26 cellular contexts compared by ENCODE assay signal in the genomic region with DNA sequence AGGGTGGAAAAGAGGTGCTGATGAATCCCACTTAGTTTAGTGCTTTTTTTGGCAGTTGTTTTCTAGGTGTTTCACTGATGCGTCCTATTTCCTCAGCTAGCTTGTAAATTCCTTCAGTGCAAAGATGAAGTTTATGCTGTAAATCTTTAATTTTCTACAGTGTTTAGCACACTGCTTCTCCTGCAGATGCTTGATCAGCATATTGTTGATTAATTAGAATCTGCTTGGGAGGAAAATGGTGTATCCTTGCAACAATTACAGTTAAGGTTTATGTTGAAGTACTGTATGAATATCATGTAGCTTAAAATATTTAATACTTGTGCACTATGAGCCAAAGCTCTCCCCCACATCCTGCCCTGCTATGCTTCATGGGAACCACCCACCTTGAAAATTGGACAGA. TPM values are rescaled to one million over a fixed set of nuclear protein-coding genes. Genes with fewer than 3 reads are reported as not detected.
DNase-seq lines count a peak whose midpoint lies in the region; ATAC-seq, FAIRE-seq and TF ChIP-seq lines count a peak whose summit lies in the region.
"Had no signal": no experiment of that assay in that cellular context is flagged by ENCODE, and none has a peak within 500 bp of the region (broad histone marks: within the 10 kb centered on the region; RNA-seq: fewer than 3 reads in every experiment).

No MANE protein-coding gene starts in this region.

- H3K36me3 Mint-ChIP-seq in mesothelial cell of epicardium, result no peaks in the 10 kb centered on the region
- H3K36me3 Mint-ChIP-seq: CD14-positive monocyte; CD4-positive, alpha-beta memory T cell; CD4-positive, CD25-positive, alpha-beta regulatory T cell; CD8-positive, alpha-beta memory T cell had no signal

- H3K4me3 ChIP-seq in A549 (no peak overlapping the region), K562 (no peak overlapping the region), GM23248 (no peak overlapping the region), MG63 (no peak overlapping the region)
- H3K4me3 ChIP-seq: BLaER1, GM12878 had no signal

- H3K79me2 ChIP-seq in K562 (ENCODE audit: control insufficient read depth, insufficient read depth, low read length) (no peaks in the 10 kb centered on the region), GM23248 (ENCODE audit: insufficient read depth) (no peaks in the 10 kb centered on the region)

- no peak for TF ChIP-seq RAD21 in A549 (conservative IDR thresholded peaks at IDR 0.05 in 1 of 2, IDR thresholded peaks at IDR 0.05 in 1 of 2)
- TF ChIP-seq RAD21 in K562 (CRISPR knock-in tag; conservative IDR thresholded peaks at IDR 0.05 in 1 of 2, IDR thresholded peaks at IDR 0.05 in 1 of 2), result no peak

- in situ Hi-C loops in K562 (cut with MboI), result no loop called here
- in situ Hi-C loops in GM23248 (cut with MboI), result no loop called here

- H3K27ac ChIP-seq in A549 (no peak overlapping the region), K562 (ENCODE audit: extremely low read depth, low read depth, low read length) (peak overlapping the region; percentile 37; the same call in 1 of the 3 replicates), GM23248 (no peak overlapping the region)
- H3K27ac ChIP-seq: BLaER1 had no signal

- H3K9ac ChIP-seq in K562 (ENCODE audit: insufficient read depth in 1 of 2, low read depth in 2 of 2, low read length in 2 of 2) (no peak overlapping the region), GM23248 (no peak overlapping the region)
- H3K9ac ChIP-seq: BLaER1 had no signal

- H3K4me2 ChIP-seq in A549 (no peak overlapping the region), K562 (ENCODE audit: insufficient read depth, low read length) (peak overlapping the region; percentile 29; the same call in 1 of the 2 replicates), GM23248 (ENCODE audit: unreplicated experiment) (no peak overlapping the region)
- H3K4me2 ChIP-seq: BLaER1 had no signal

- peaks cover 6% of the 10 kb centered on the region; the same call in 1 of the 2 replicates for H3F3A ChIP-seq in GM23248 (ENCODE audit: insufficient read depth)

- intact Hi-C loops in K562 (cut with micrococcal nuclease), result loop anchor here (5.0 kb wide), 1 partner anchor 201 kb away; no protein-coding TSS in a partner anchor

- H3K4me3 Mint-ChIP-seq in mesothelial cell of epicardium, result peak overlapping the region; percentile 13
- H3K4me3 Mint-ChIP-seq: CD14-positive monocyte; CD4-positive, alpha-beta memory T cell; CD4-positive, CD25-positive, alpha-beta regulatory T cell; CD8-positive, alpha-beta memory T cell had no signal

- H3K9me2 ChIP-seq in GM23248 (ENCODE audit: insufficient read depth), result no peaks in the 10 kb centered on the region

- H3K4me1 ChIP-seq in A549 (no peaks in the 10 kb centered on the region), K562 (replicated peaks in 1 of 2; ENCODE audit: control insufficient read depth in 2 of 2, insufficient read depth in 2 of 2, low read length in 2 of 2) (peaks cover 4 to 38% of the 10 kb centered on the region in 2 experiments; a peak in 4 of 5 replicates), GM23248 (ENCODE audit: insufficient read depth) (peaks cover 10% of the 10 kb centered on the region; the same call in 1 of the 2 replicates)
- H3K4me1 ChIP-seq: BE2C, BLaER1 had no signal

- no peaks in the 10 kb centered on the region for H3K9me3 ChIP-seq in A549
- H3K9me3 ChIP-seq in K562 (replicated peaks; ENCODE audit: control insufficient read depth, insufficient read depth, low read depth, low read length), result no peaks in the 10 kb centered on the region
- H3K9me3 ChIP-seq in GM23248 (ENCODE audit: low read depth), result no peaks in the 10 kb centered on the region
- no peaks in the 10 kb centered on the region for H3K9me3 ChIP-seq in MG63
- H3K9me3 ChIP-seq: BE2C, BLaER1 had no signal

- WGBS in A549 (ENCODE audit: missing lambda C conversion rate), result 80% methylated on average over 1 of the region's 1 CpG
- WGBS in K562 (ENCODE audit: insufficient coverage, low coverage, missing lambda C conversion rate), result 42% methylated on average over 1 of the region's 1 CpG
- 87 to 95% methylated on average over 1 of the region's 1 CpG for WGBS in GM23248 (ENCODE audit: low coverage in 1 of 2, low lambda C conversion rate in 2 of 2, missing lambda C conversion rate in 2 of 2), 2 experiments

- peaks cover 41% of the 10 kb centered on the region for H3K4me1 Mint-ChIP-seq in mesothelial cell of epicardium
- H3K4me1 Mint-ChIP-seq: CD14-positive monocyte; CD4-positive, CD25-positive, alpha-beta regulatory T cell; CD8-positive, alpha-beta memory T cell had no signal

- H3K27me3 ChIP-seq in K562 (ENCODE audit: control insufficient read depth in 2 of 2, insufficient read depth in 2 of 2, low read length in 2 of 2) (no peaks in the 10 kb centered on the region), GM23248 (replicated peaks; ENCODE audit: insufficient read depth) (no peaks in the 10 kb centered on the region), MG63 (no peaks in the 10 kb centered on the region)
- H3K27me3 ChIP-seq: BE2C, BLaER1 had no signal

- no peak for TF ChIP-seq POLR2A in A549 (IDR thresholded peaks at IDR 0.05; ENCODE audit: low read length)
- TF ChIP-seq POLR2A in K562 (conservative IDR thresholded peaks at IDR 0.05), result no peak

- H3K27ac Mint-ChIP-seq in mesothelial cell of epicardium, result peak overlapping the region; percentile 65
- H3K27ac Mint-ChIP-seq: CD4-positive, alpha-beta memory T cell had no signal

- no peak for TF ChIP-seq EP300 in A549 (IDR thresholded peaks at IDR 0.05)
- TF ChIP-seq EP300 in K562 (IDR thresholded peaks at IDR 0.05; ENCODE audit: low read length), result no peak

- H3K9me3 Mint-ChIP-seq in mesothelial cell of epicardium, result no peaks in the 10 kb centered on the region
- H3K9me3 Mint-ChIP-seq: CD14-positive monocyte; CD4-positive, alpha-beta memory T cell; CD4-positive, CD25-positive, alpha-beta regulatory T cell; CD8-positive, alpha-beta memory T cell had no signal

- FAIRE-seq in A549 (lab: Jason Lieb, UNC) (no peak), K562 (lab: Jason Lieb, UNC) (no peak)
- FAIRE-seq: A204.1, GM12878, GM12892, GM18507 had no signal

- POLR2A ChIA-PET in A549 (lab: Yijun Ruan, JAX), result no interaction called here
- POLR2A ChIA-PET in K562 (lab: Yijun Ruan, JAX), result interaction anchor here (1.1 kb wide), 1 partner anchor 181 kb away, joined by 4 read pairs; a partner anchor contains a TSS

- H3K27me3 Mint-ChIP-seq in mesothelial cell of epicardium (ENCODE audit: low read depth), result no peaks in the 10 kb centered on the region

- no peak for DNase-seq in A549 (ENCODE audit: low read depth in 1 of 2, low spot score in 1 of 2)
- no peak for DNase-seq in K562 (ENCODE audit: extremely low read depth in 1 of 4, low spot score in 3 of 4)
- DNase-seq in mesothelial cell of epicardium (ENCODE audit: low spot score in 2 of 2, unreplicated experiment in 2 of 2), result no peak
- DNase-seq in GM23248, result no peak
- DNase-seq in MG63, result no peak
- no peak for DNase-seq in AG08396 (ENCODE audit: low spot score)
- DNase-seq: 8988T; BE2C; C1 segment of cervical spinal cord; CD4-positive, alpha-beta memory T cell; CD4-positive, CD25-positive, alpha-beta regulatory T cell; CD8-positive, alpha-beta memory T cell; COR-L47; DMS 273 treated with DMSO at 0.1 percent for 48 hours; DMS153; DMS53; DMS79; DND-41; EL; GDM1 had no signal

- BruUV-seq in K562 (replicated peaks; lab: Mats Ljungman, UMichigan), result no TSS peak

- ATAC-seq in A549, result no peak
- no peak for ATAC-seq in K562
- ATAC-seq: GM12878 had no signal

- H3K36me3 ChIP-seq in K562 (ENCODE audit: control insufficient read depth, insufficient read depth, low read length) (no peaks in the 10 kb centered on the region), GM23248 (ENCODE audit: low read depth) (no peaks in the 10 kb centered on the region), MG63 (no peaks in the 10 kb centered on the region)
- H3K36me3 ChIP-seq: BE2C, BLaER1 had no signal

- H2AFZ ChIP-seq in K562 (ENCODE audit: low read depth, low read length) (peak overlapping the region; percentile 28; the same call in 1 of the 2 replicates), GM23248 (no peak overlapping the region)

- H4K20me1 ChIP-seq in K562 (replicated peaks; ENCODE audit: control insufficient read depth, insufficient read depth, low read length) (no peaks in the 10 kb centered on the region), GM23248 (ENCODE audit: insufficient read depth) (no peaks in the 10 kb centered on the region)
- H4K20me1 ChIP-seq: BLaER1 had no signal

- CTCF ChIA-PET in A549 (lab: Yijun Ruan, JAX), result interaction anchor here (1.0 to 2.3 kb wide), 6 partner anchors 13 to 344 kb away, joined by 3 to 11 read pairs (median 6); no protein-coding TSS in a partner anchor
- CTCF ChIA-PET in K562 (lab: Yijun Ruan, JAX; ENCODE audit: low intra/inter-chr PET ratio), result no interaction called here

- no peak for TF ChIP-seq CTCF in A549 (IDR thresholded peaks at IDR 0.05)
- TF ChIP-seq CTCF in K562 (IDR thresholded peaks at IDR 0.05 in 2 of 3, conservative IDR thresholded peaks at IDR 0.05 in 1 of 3; ENCODE audit: insufficient read depth in 2 of 3, low read depth in 1 of 3, low read length in 3 of 3), result no peak
- TF ChIP-seq CTCF in mesothelial cell of epicardium (IDR thresholded peaks at IDR 0.05; ENCODE audit: unreplicated experiment), result no peak

- no peaks in the 10 kb centered on the region for H3K9me1 ChIP-seq in K562 (ENCODE audit: control insufficient read depth, insufficient read depth, low read length)

RNA-seq across cellular contexts. Expression of a gene that starts 20.5 kb away (rescaled TPM):
- polyA plus RNA-seq in A549 (2011; rRNA removed) (26.5 and 28.5 TPM in 2 replicates), A549 (2017; fragmentation: RNase III; extraction: RNeasy Plus Mini Kit Qiagen cat#74134 plus additional on column Dnase treatment) (60.9 to 64.8 TPM (median 62.7 TPM) in 3 replicates), K562 (2011; rRNA removed) (5.3 and 7.7 TPM in 2 replicates), K562 (2014; fragmentation: Illumina TruSeq; extraction: Trizol) (8.9 and 10.1 TPM in 2 replicates), K562 (2014; fragmentation: Nextera tagmentation; extraction: Ambion mirVana) (1 to 10 TPM in 1 of 2 experiments, under 1 TPM in 1; 0.51 to 1.6 TPM), K562 (2014; rRNA removed) (13.3 and 24.3 TPM in 2 replicates), GM23248 (2016; fragmentation: Nextera tagmentation; extraction: Ambion mirVana) (35.4 and 35.9 TPM in 2 replicates)
- 57.8 and 60.2 TPM in 2 replicates for polyA plus RNA-seq in A549 (2012; cell fraction: cytosol; rRNA removed)
- 39.2 and 41.7 TPM in 2 replicates for polyA plus RNA-seq in A549 (2012; cell fraction: nucleus; rRNA removed)
- polyA minus RNA-seq in A549 (2011; rRNA and poly(A)+ RNA removed), result 18.8 and 21.7 TPM in 2 replicates
- 1.7 and 3.9 TPM in 2 replicates for total RNA-seq in K562 (2011; cell fraction: chromatin; rRNA removed; ENCODE audit: low replicate concordance)
- total RNA-seq in K562 (2011; cell fraction: nucleolus; rRNA removed), result 2.2 and 2.9 TPM in 2 replicates
- total RNA-seq in K562 (2011; cell fraction: nucleoplasm; rRNA removed), result 4.3 and 6.0 TPM in 2 replicates
- total RNA-seq in K562 (2014; rRNA removed) (32.0 and 35.9 TPM in 2 replicates), K562 (2014; rRNA removed; fragmentation: Illumina TruSeq; extraction: Trizol) (7.1 and 7.7 TPM in 2 replicates), K562 (2015; rRNA removed; fragmentation: Illumina TruSeq; extraction: Trizol) (12.7 and 16.1 TPM in 2 replicates), K562 (2021) (11.4 and 12.5 TPM in 2 replicates), mesothelial cell of epicardium (20.9 to 23.7 TPM (median 22.0 TPM) in 3 replicates)
- 10.5 and 14.1 TPM in 2 replicates for polyA plus RNA-seq in K562 (2011; cell fraction: cytosol; rRNA removed)
- polyA plus RNA-seq in K562 (2011; cell fraction: nucleus; rRNA removed), result 6.2 and 6.5 TPM in 2 replicates
- polyA plus RNA-seq in K562 (2012), result 36.6 and 39.0 TPM in 2 replicates
- polyA minus RNA-seq in K562 (2011; rRNA and poly(A)+ RNA removed), result 3.5 and 5.6 TPM in 2 replicates
- 3.0 and 5.4 TPM in 2 replicates for polyA minus RNA-seq in K562 (2011; cell fraction: cytosol; rRNA and poly(A)+ RNA removed)
- polyA minus RNA-seq in K562 (2011; cell fraction: nucleus; rRNA and poly(A)+ RNA removed), result 2.4 and 3.3 TPM in 2 replicates
- 23.0 and 25.4 TPM in 2 replicates for total RNA-seq in GM23248 (2014; rRNA removed; shearing (Covaris generic))
- 32.4 and 35.9 TPM in 2 replicates for total RNA-seq in MG63 (2014; rRNA removed; shearing (Covaris generic); ENCODE audit: low replicate concordance)

RNA-seq across cellular contexts. Expression of a gene that starts 55.6 kb away (rescaled TPM):
- 18.8 and 23.4 TPM in 2 replicates for polyA plus RNA-seq in A549 (2011; rRNA removed)
- polyA plus RNA-seq in A549 (2012; cell fraction: cytosol; rRNA removed), result 29.7 and 29.8 TPM in 2 replicates
- 19.9 and 20.5 TPM in 2 replicates for polyA plus RNA-seq in A549 (2012; cell fraction: nucleus; rRNA removed)
- 25.6 to 28.1 TPM (median 27.0 TPM) in 3 replicates for polyA plus RNA-seq in A549 (2017; fragmentation: RNase III; extraction: RNeasy Plus Mini Kit Qiagen cat#74134 plus additional on column Dnase treatment)
- polyA minus RNA-seq in A549 (2011; rRNA and poly(A)+ RNA removed), result 19.1 and 19.4 TPM in 2 replicates
- 1.1 and 1.4 TPM in 2 replicates for total RNA-seq in K562 (2011; cell fraction: chromatin; rRNA removed; ENCODE audit: low replicate concordance)
- total RNA-seq in K562 (2011; cell fraction: nucleolus; rRNA removed), result 1.1 and 2.0 TPM in 2 replicates
- 2.5 and 2.9 TPM in 2 replicates for total RNA-seq in K562 (2011; cell fraction: nucleoplasm; rRNA removed)
- 6.3 and 9.8 TPM in 2 replicates for total RNA-seq in K562 (2014; rRNA removed)
- 5.9 and 9.0 TPM in 2 replicates for total RNA-seq in K562 (2014; rRNA removed; fragmentation: Illumina TruSeq; extraction: Trizol)
- 13.7 and 15.2 TPM in 2 replicates for total RNA-seq in K562 (2015; rRNA removed; fragmentation: Illumina TruSeq; extraction: Trizol)
- total RNA-seq in K562 (2021), result 7.0 and 8.1 TPM in 2 replicates
- polyA plus RNA-seq in K562 (2011; rRNA removed), result 4.8 and 8.1 TPM in 2 replicates
- polyA plus RNA-seq in K562 (2011; cell fraction: cytosol; rRNA removed), result 5.6 TPM in 2 replicates
- polyA plus RNA-seq in K562 (2011; cell fraction: nucleus; rRNA removed), result 4.1 and 5.0 TPM in 2 replicates
- 13.7 and 30.3 TPM in 2 replicates for polyA plus RNA-seq in K562 (2012)
- 10.5 and 12.0 TPM in 2 replicates for polyA plus RNA-seq in K562 (2014; fragmentation: Illumina TruSeq; extraction: Trizol)
- polyA plus RNA-seq in K562 (2014; fragmentation: Nextera tagmentation; extraction: Ambion mirVana), result 1 to 10 TPM; 2.3 TPM
- 7.6 and 8.9 TPM in 2 replicates for polyA plus RNA-seq in K562 (2014; rRNA removed)
- polyA minus RNA-seq in K562 (2011; rRNA and poly(A)+ RNA removed), result 1.8 and 3.0 TPM in 2 replicates
- polyA minus RNA-seq in K562 (2011; cell fraction: cytosol; rRNA and poly(A)+ RNA removed), result 2.9 and 3.6 TPM in 2 replicates
- polyA minus RNA-seq in K562 (2011; cell fraction: nucleus; rRNA and poly(A)+ RNA removed), result 0.81 and 1.4 TPM in 2 replicates
- total RNA-seq in mesothelial cell of epicardium, result 19.1 to 23.2 TPM (median 22.5 TPM) in 3 replicates
- total RNA-seq in GM23248 (2014; rRNA removed; shearing (Covaris generic)), result 5.1 and 10.1 TPM in 2 replicates
- 16.8 and 19.2 TPM in 2 replicates for polyA plus RNA-seq in GM23248 (2016; fragmentation: Nextera tagmentation; extraction: Ambion mirVana)
- total RNA-seq in MG63 (2014; rRNA removed; shearing (Covaris generic); ENCODE audit: low replicate concordance), result 2.0 and 13.5 TPM in 2 replicates
